In the genomic region with DNA sequence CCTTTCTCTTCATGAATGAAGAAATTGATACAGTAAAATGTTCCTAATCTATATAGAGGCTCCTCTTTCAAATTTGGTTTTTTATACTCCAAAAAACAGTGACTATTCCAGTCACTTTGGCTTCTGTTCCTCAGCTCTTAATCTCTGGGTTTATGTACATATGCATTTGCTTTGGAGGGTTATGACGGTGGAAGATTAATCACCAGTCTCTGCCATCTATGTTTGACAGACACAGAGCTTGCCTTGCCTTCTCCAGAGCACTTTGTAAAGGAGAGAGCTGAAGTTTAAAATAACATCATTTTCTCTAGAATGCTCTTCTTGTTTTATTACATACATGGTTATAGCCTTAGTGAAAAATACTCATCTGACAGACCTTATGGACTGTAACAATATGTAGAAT, we compare ENCODE assay signal across 24 cellular contexts.
"Had no signal": no experiment of that assay in that cellular context is flagged by ENCODE, and none has a peak within 500 bp of the region (broad histone marks: within the 10 kb centered on the region; RNA-seq: fewer than 3 reads in every experiment).

No MANE protein-coding gene starts in this region.

- H3K4me3 ChIP-seq: gastroesophageal sphincter, left lung, right lobe of liver, uterus had no signal

- H3K27ac ChIP-seq: epithelial cell of prostate, gastroesophageal sphincter, left lung, right lobe of liver, uterus had no signal

- DNase-seq: activated CD4-positive, alpha-beta memory T cell treated with anti-CD3 and anti-CD28 coated beads, Interleukin-2, amount 10 ng/mL, durations not matched to agents 7 days and 5 days; activated CD4-positive, alpha-beta T cell treated with anti-CD3 and anti-CD28 coated beads for 1 hour; activated CD4-positive, alpha-beta T cell treated with anti-CD3 and anti-CD28 coated beads, Interleukin-2, amount 10 ng/mL, durations not matched to agents 7 days and 5 days; activated CD8-positive, alpha-beta memory T cell treated with anti-CD3 and anti-CD28 coated beads, Interleukin-2, amount 50 U/mL, for 48 hours; activated gamma-delta T cell; activated naive CD4-positive, alpha-beta T cell treated with anti-CD3 and anti-CD28 coated beads, Interleukin-2, amount 50 U/mL, for 16 hours; activated T-cell treated with anti-CD3 and anti-CD28 coated beads, Interleukin-2, amount 50 U/mL, for 24 hours; amniotic stem cell; effector CD8-positive, alpha-beta T cell; immature natural killer cell; left lung; naive B cell; nephron progenitor cell; nucleus accumbens; right lobe of liver; stimulated activated CD4-positive, alpha-beta T cell treated with anti-CD3 and anti-CD28 coated beads, Interleukin-2, amount 100 ng/mL, for 48 hours; stimulated activated naive CD4-positive, alpha-beta T cell treated with Interleukin-2 at 50 U/mL for 16 hours; T-helper 2 cell; uterus had no signal

- ATAC-seq: gastroesophageal sphincter, left lung, right lobe of liver, WTC11 had no signal

- FAIRE-seq: colon, endometrium had no signal

- H3K9me3 ChIP-seq: gastroesophageal sphincter, left lung, right lobe of liver, uterus had no signal

- H3K36me3 ChIP-seq: right lobe of liver, uterus had no signal

- H3K4me1 ChIP-seq: gastroesophageal sphincter, left lung, right lobe of liver, uterus had no signal

- H3K27me3 ChIP-seq: gastroesophageal sphincter, left lung, right lobe of liver, uterus had no signal
